Comparison of ENCODE assay signal across 8 cellular contexts in the genomic region with DNA sequence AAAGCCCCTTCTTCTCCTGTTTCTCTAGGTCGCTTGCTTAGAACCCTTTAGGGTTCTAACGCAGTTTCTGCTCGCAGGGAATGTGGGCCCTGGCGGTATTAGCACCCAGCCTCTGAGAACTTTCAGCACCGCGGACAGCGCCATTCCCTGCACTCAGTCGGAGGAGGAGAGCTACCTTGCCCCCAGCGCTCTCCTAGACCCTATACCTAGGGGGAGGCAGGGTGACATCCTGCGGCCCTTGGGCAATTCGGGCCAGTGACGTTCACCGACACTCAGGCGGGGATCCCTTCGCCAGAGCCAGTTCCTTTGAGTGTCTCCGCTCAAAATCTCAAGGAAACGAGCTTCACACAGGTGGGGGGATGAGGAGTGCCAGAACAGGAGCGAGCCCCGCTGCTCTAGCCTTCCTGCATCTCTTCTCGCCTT. TPM values are rescaled to one million over a fixed set of nuclear protein-coding genes. Genes with fewer than 3 reads are reported as not detected.
DNase-seq lines count a peak whose midpoint lies in the region; FAIRE-seq and TF ChIP-seq lines count a peak whose summit lies in the region.

No MANE protein-coding gene starts in this region.

- WGBS in mesendoderm (ENCODE audit: extremely low coverage, insufficient coverage, low lambda C conversion rate): no CpG with 5 or more reads among the region's 20 CpGs

- peak; percentile 79 for FAIRE-seq in endothelial cell of umbilical vein (lab: Jason Lieb, UNC)

- no peak for TF ChIP-seq POLR2A in endothelial cell of umbilical vein (IDR thresholded peaks at IDR 0.05; ENCODE audit: low read depth, low read length)

- no peak overlapping the region for H3K27ac Mint-ChIP-seq in activated CD4-positive, alpha-beta memory T cell treated with anti-CD3 and anti-CD28 coated beads, Interleukin-2, amount 10 ng/mL, durations not matched to agents 7 days and 5 days

- no peaks in the 10 kb centered on the region for H4K20me1 ChIP-seq in endothelial cell of umbilical vein (replicated peaks; ENCODE audit: control insufficient read depth, extremely low read depth, insufficient read depth, low read length)

- no peak for TF ChIP-seq CTCF in endothelial cell of umbilical vein (IDR thresholded peaks at IDR 0.05; ENCODE audit: extremely low read depth in 1 of 2, insufficient read depth in 1 of 2, low read depth in 1 of 2, low read length in 2 of 2)

- H3K4me3 Mint-ChIP-seq in activated CD4-positive, alpha-beta memory T cell treated with anti-CD3 and anti-CD28 coated beads, Interleukin-2, amount 10 ng/mL, durations not matched to agents 7 days and 5 days: no peak overlapping the region

- BruUV-seq in endothelial cell of umbilical vein (replicated peaks; lab: Mats Ljungman, UMichigan): no TSS peak

- no peaks in the 10 kb centered on the region for H3K79me2 ChIP-seq in endothelial cell of umbilical vein (ENCODE audit: control insufficient read depth, insufficient read depth, low read length)
- no peaks in the 10 kb centered on the region for H3K79me2 ChIP-seq in mesendoderm (ENCODE audit: control insufficient read depth, insufficient read depth, low read length)

- dilution Hi-C loops in endothelial cell of umbilical vein (cut with MboI; ENCODE audit: extremely low pct_ligation_motif_present, low sequenced_read_pairs): no loop called here

- no peaks in the 10 kb centered on the region for H3K4me1 Mint-ChIP-seq in activated CD4-positive, alpha-beta memory T cell treated with anti-CD3 and anti-CD28 coated beads, Interleukin-2, amount 10 ng/mL, durations not matched to agents 7 days and 5 days

- no peaks in the 10 kb centered on the region for H3K36me3 ChIP-seq in ES-I3 (ENCODE audit: insufficient read depth, low read length)
- no peaks in the 10 kb centered on the region for H3K36me3 ChIP-seq in endothelial cell of umbilical vein (ENCODE audit: control insufficient read depth in 2 of 2, extremely low read depth in 1 of 2, insufficient read depth in 2 of 2, low read length in 2 of 2)
- no peaks in the 10 kb centered on the region for H3K36me3 ChIP-seq in mesendoderm (ENCODE audit: control insufficient read depth, insufficient read depth, low read length)

- H3K9me3 ChIP-seq in ES-I3 (ENCODE audit: control insufficient read depth, insufficient read depth, low read length) (no peaks in the 10 kb centered on the region), endothelial cell of umbilical vein (replicated peaks; ENCODE audit: control insufficient read depth, insufficient read depth, low read length) (no peaks in the 10 kb centered on the region)

- H3K36me3 Mint-ChIP-seq in activated CD4-positive, alpha-beta memory T cell treated with anti-CD3 and anti-CD28 coated beads, Interleukin-2, amount 10 ng/mL, durations not matched to agents 7 days and 5 days (ENCODE audit: low read depth): no peaks in the 10 kb centered on the region

- intact Hi-C loops in endothelial cell of umbilical vein (cut with micrococcal nuclease): loop anchor here (10.0 kb wide), 1 partner anchor 220 kb away; no protein-coding TSS in a partner anchor

- H2BK5ac ChIP-seq in mesendoderm (ENCODE audit: low read length): no peak overlapping the region

- H3K27me3 Mint-ChIP-seq in activated CD4-positive, alpha-beta memory T cell treated with anti-CD3 and anti-CD28 coated beads, Interleukin-2, amount 10 ng/mL, durations not matched to agents 7 days and 5 days: peaks cover 44% of the 10 kb centered on the region

- no peak overlapping the region for H3K18ac ChIP-seq in mesendoderm (ENCODE audit: low read length)

- POLR2A ChIA-PET in activated CD4-positive, alpha-beta memory T cell treated with anti-CD3 and anti-CD28 coated beads, Interleukin-2, amount 10 ng/mL, durations not matched to agents 7 days and 5 days (lab: Charles Lee): no interaction called here
- POLR2A ChIA-PET in endothelial cell of umbilical vein (lab: Charles Lee): no interaction called here

- H2BK15ac ChIP-seq in mesendoderm (replicated peaks; ENCODE audit: low read depth): no peak overlapping the region

- no peak overlapping the region for H3K27ac ChIP-seq in endothelial cell of umbilical vein (ENCODE audit: insufficient read depth, low read depth, low read length)
- H3K27ac ChIP-seq in mesendoderm (ENCODE audit: low read depth, low read length): no peak overlapping the region
- H3K27ac ChIP-seq in substantia nigra (ENCODE audit: low read depth, low read length, poor library complexity, severe bottlenecking): no peak overlapping the region

- no peak overlapping the region for H2AK5ac ChIP-seq in mesendoderm (ENCODE audit: low read length)

- H2AFZ ChIP-seq in endothelial cell of umbilical vein (ENCODE audit: low read depth, low read length): no peak overlapping the region

- H3K4me3 ChIP-seq in endothelial cell of umbilical vein (replicated peaks in 1 of 3; ENCODE audit: insufficient read depth in 1 of 3, low read depth in 1 of 3, low read length in 3 of 3): peak overlapping the region in 2 of 3 experiments; percentile 34 to 38
- no peak overlapping the region for H3K4me3 ChIP-seq in mesendoderm (ENCODE audit: low read length)

- no peak overlapping the region for H3K23ac ChIP-seq in mesendoderm (ENCODE audit: low read length)

- no peak overlapping the region for H3K56ac ChIP-seq in mesendoderm (ENCODE audit: low read length)

- no peak overlapping the region for H4K8ac ChIP-seq in mesendoderm (ENCODE audit: low read depth, low read length)

- CTCF ChIA-PET in activated CD4-positive, alpha-beta memory T cell treated with anti-CD3 and anti-CD28 coated beads, Interleukin-2, amount 10 ng/mL, durations not matched to agents 7 days and 5 days (lab: Charles Lee): interaction anchor here (1.2 kb wide), 1 partner anchor 24 kb away, joined by 3 read pairs; no protein-coding TSS in a partner anchor
- CTCF ChIA-PET in endothelial cell of umbilical vein (lab: Charles Lee): interaction anchor here (0.8 to 5.2 kb wide), 11 partner anchors 11 to 226 kb away, joined by 3 to 66 read pairs (median 3); no protein-coding TSS in a partner anchor

- no peaks in the 10 kb centered on the region for H3K9me1 ChIP-seq in endothelial cell of umbilical vein (replicated peaks; ENCODE audit: control insufficient read depth, extremely low read depth, insufficient read depth, low read length)

- H3K4me1 ChIP-seq in ES-I3 (ENCODE audit: insufficient read depth, low read length) (no peaks in the 10 kb centered on the region), endothelial cell of umbilical vein (ENCODE audit: control insufficient read depth, extremely low read depth, insufficient read depth, low read length) (peaks cover 12% of the 10 kb centered on the region), mesendoderm (ENCODE audit: control insufficient read depth, low read depth, low read length) (peaks cover 7% of the 10 kb centered on the region)

- H3K9me3 Mint-ChIP-seq in activated CD4-positive, alpha-beta memory T cell treated with anti-CD3 and anti-CD28 coated beads, Interleukin-2, amount 10 ng/mL, durations not matched to agents 7 days and 5 days: peaks cover 4% of the 10 kb centered on the region

- no peak overlapping the region for H3K4ac ChIP-seq in mesendoderm (ENCODE audit: low read depth, low read length)

- DNase-seq in LHCN-M2 (ENCODE audit: low read depth) (peak; percentile 62), endothelial cell of umbilical vein (ENCODE audit: low read depth, low spot score) (peak; percentile 56), mesendoderm (peak; percentile 93), substantia nigra (lab: John Stamatoyannopoulos, UW) (peak in 43 of 49 donors; percentile 5 to 81 (median 46)), NCI-H2196 (lab: John Stamatoyannopoulos, UW; ENCODE audit: unreplicated experiment) (no peak), NCI-H2029 treated with DMSO at 0.1 percent for 48 hours (lab: John Stamatoyannopoulos, UW) (no peak)
- peak; percentile 54 for DNase-seq in activated CD4-positive, alpha-beta memory T cell treated with anti-CD3 and anti-CD28 coated beads, Interleukin-2, amount 10 ng/mL, durations not matched to agents 7 days and 5 days

- H3K27me3 ChIP-seq in endothelial cell of umbilical vein (ENCODE audit: control insufficient read depth in 2 of 2, insufficient read depth in 2 of 2, low read length in 2 of 2) (peaks cover 25 to 33% of the 10 kb centered on the region in 2 experiments), mesendoderm (ENCODE audit: insufficient read depth, low read length, poor library complexity) (peaks cover 3% of the 10 kb centered on the region)

- H4K5ac ChIP-seq in mesendoderm (ENCODE audit: low read length): no peak overlapping the region

- H3K9ac ChIP-seq in ES-I3 (ENCODE audit: low read depth, low read length): peak overlapping the region; percentile 56; the same call in 1 of the 2 replicates
- H3K9ac ChIP-seq in endothelial cell of umbilical vein (replicated peaks; ENCODE audit: extremely low read depth, insufficient read depth, low read length): no peak overlapping the region
- no peak overlapping the region for H3K9ac ChIP-seq in mesendoderm (ENCODE audit: low read length)

- H2BK120ac ChIP-seq in mesendoderm (ENCODE audit: low read depth, low read length): no peak overlapping the region

- H3K4me2 ChIP-seq in endothelial cell of umbilical vein (ENCODE audit: insufficient read depth, low read length) (peak overlapping the region; percentile 76), mesendoderm (ENCODE audit: low read length) (peak overlapping the region; percentile 16)

- H3K79me1 ChIP-seq in mesendoderm (ENCODE audit: low read length): no peaks in the 10 kb centered on the region

TF ChIP-seq in endothelial cell of umbilical vein, 7 proteins besides CTCF, POLR2A, EP300 and RAD21 (continues in another document):
- TF ChIP-seq JUN (IDR thresholded peaks at IDR 0.05; ENCODE audit: borderline replicate concordance, insufficient read depth, insufficient read length, low read depth): no peak
- no peak for TF ChIP-seq FOS (IDR thresholded peaks at IDR 0.05; ENCODE audit: borderline replicate concordance, insufficient read depth, low read length)
- no peak for TF ChIP-seq EZH2 (IDR thresholded peaks at IDR 0.05; ENCODE audit: borderline replicate concordance, low read depth, low read length, severe bottlenecking)

RNA-seq across cellular contexts. Expression of a gene that starts 1.3 kb away (rescaled TPM):
- total RNA-seq in LHCN-M2 (2014; rRNA removed) (0.34 and 0.38 TPM in 2 replicates), endothelial cell of umbilical vein (0.02 and 0.07 TPM in 2 replicates)
- 1.7 TPM for polyA plus RNA-seq in LHCN-M2 (2012)
- not detected for total RNA-seq in activated CD4-positive, alpha-beta memory T cell treated with anti-CD3 and anti-CD28 coated beads, Interleukin-2, amount 10 ng/mL, durations not matched to agents 7 days and 5 days
- polyA plus RNA-seq in endothelial cell of umbilical vein: 0.37 and 0.57 TPM in 2 replicates
- 0.54 and 0.83 TPM in 2 replicates for polyA plus RNA-seq in endothelial cell of umbilical vein (2011; cell fraction: cytosol; rRNA removed)
- polyA plus RNA-seq in endothelial cell of umbilical vein (2011; cell fraction: nucleus; rRNA removed): 0.37 and 0.64 TPM in 2 replicates
- 0.60 and 0.63 TPM in 2 replicates for polyA plus RNA-seq in endothelial cell of umbilical vein (2012)
- 1.3 and 1.6 TPM in 2 replicates for polyA minus RNA-seq in endothelial cell of umbilical vein
- polyA minus RNA-seq in endothelial cell of umbilical vein (2011; cell fraction: cytosol; rRNA and poly(A)+ RNA removed): not detected
- 0.43 and 0.48 TPM in 2 replicates for polyA minus RNA-seq in endothelial cell of umbilical vein (2011; cell fraction: nucleus; rRNA and poly(A)+ RNA removed)
- 4.8 TPM for polyA plus RNA-seq in mesendoderm (2013, experiment 1 of 2)
- 4.5 TPM for polyA plus RNA-seq in mesendoderm (2013, experiment 2 of 2)

Comparison
In these comparisons a context has a peak if more than half of its experiments do, and no peak if none do; other contexts are left out.
1. DNase-seq: peak in LHCN-M2 (single experiment), activated CD4-positive, alpha-beta memory T cell treated with anti-CD3 and anti-CD28 coated beads, Interleukin-2, amount 10 ng/mL, durations not matched to agents 7 days and 5 days (single experiment), endothelial cell of umbilical vein (single experiment), mesendoderm (single experiment) and substantia nigra (43 of 49); none in NCI-H2196 (single experiment) and NCI-H2029 treated with DMSO at 0.1 percent for 48 hours (single experiment).